In the genomic region with DNA sequence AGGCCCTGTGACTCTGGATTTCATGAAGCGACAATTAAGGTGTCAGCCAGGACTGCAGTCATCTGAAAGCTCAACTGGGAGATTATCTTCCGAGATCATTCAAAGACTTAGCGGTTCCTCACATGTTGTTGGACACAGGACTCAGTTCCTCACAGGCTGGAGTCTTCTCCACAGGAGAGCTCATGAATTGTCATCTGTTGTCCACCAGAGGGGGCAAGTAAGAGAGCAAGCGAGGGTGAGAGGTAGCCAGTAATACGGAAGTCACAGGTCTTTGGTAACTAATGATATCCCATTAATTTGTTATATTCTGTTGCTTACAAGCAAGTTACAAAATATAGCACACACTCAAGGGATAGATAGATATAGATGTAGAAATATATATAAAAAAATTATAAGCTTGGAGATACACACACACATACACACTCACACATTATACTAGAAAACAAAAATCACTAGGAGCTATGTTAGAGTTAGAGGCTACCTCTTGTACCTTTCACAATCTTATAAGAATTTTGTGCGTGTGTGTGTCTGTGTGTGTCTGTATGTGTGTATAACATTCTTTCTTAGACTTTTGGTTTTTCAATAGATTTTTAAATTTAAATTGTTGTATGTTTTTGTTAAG, we compare ENCODE assay signal across 8 cellular contexts.
DNase-seq lines count a peak whose midpoint lies in the region; ATAC-seq and TF ChIP-seq lines count a peak whose summit lies in the region.

No MANE protein-coding gene starts in this region.

- H3K27me3 ChIP-seq in body of pancreas = no peaks in the 10 kb centered on the region
- H3K27me3 ChIP-seq in vagina = no peaks in the 10 kb centered on the region

- no peak overlapping the region for H3K4me3 Mint-ChIP-seq in nephron

- TF ChIP-seq CTCF in body of pancreas (IDR thresholded peaks at IDR 0.05) (peak; percentile 19 to 57 (median 49)), nephron (IDR thresholded peaks at IDR 0.05; ENCODE audit: unreplicated experiment in 3 of 3) (peak; percentile 58 to 72 (median 62)), vagina (IDR thresholded peaks at IDR 0.05) (no peak)

- intact Hi-C loops in body of pancreas (cut with DNase I) (no loop called here), vagina (cut with DNase I) (no loop called here), left ventricle myocardium superior (cut with micrococcal nuclease) (no loop called here)

- H3K9me3 ChIP-seq in body of pancreas = no peaks in the 10 kb centered on the region
- no peaks in the 10 kb centered on the region for H3K9me3 ChIP-seq in vagina

- H3K36me3 ChIP-seq in body of pancreas (replicated peaks in 1 of 2; ENCODE audit: insufficient read depth in 1 of 2, low read depth in 2 of 2) (no peaks in the 10 kb centered on the region), vagina (no peaks in the 10 kb centered on the region)

- ATAC-seq in GM18519 (IDR thresholded peaks at IDR 0.05; ENCODE audit: low FRiP score, unreplicated experiment) (peak; percentile 78), HG02938 (IDR thresholded peaks at IDR 0.05; ENCODE audit: unreplicated experiment) (peak; percentile 98), body of pancreas (peak; percentile 86), left ventricle myocardium superior (no peak)

- H3K27ac ChIP-seq in body of pancreas (no peak overlapping the region), vagina (no peak overlapping the region)

- H3K4me3 ChIP-seq in body of pancreas (no peak overlapping the region), vagina (no peak overlapping the region)

- no peak for TF ChIP-seq POLR2A in body of pancreas (IDR thresholded peaks at IDR 0.05)
- no peak for TF ChIP-seq POLR2A in vagina (IDR thresholded peaks at IDR 0.05)

- H3K9me3 Mint-ChIP-seq in nephron = peaks cover 2% of the 10 kb centered on the region

- H3K4me1 Mint-ChIP-seq in nephron = no peaks in the 10 kb centered on the region

- no peaks in the 10 kb centered on the region for H3K4me1 ChIP-seq in body of pancreas
- H3K4me1 ChIP-seq in vagina = no peaks in the 10 kb centered on the region

- H3K36me3 Mint-ChIP-seq in nephron (ENCODE audit: low read depth) = peaks cover 5% of the 10 kb centered on the region

- WGBS in body of pancreas, 2 donors = 27 to 30% methylated on average over 6 of the region's 6 CpGs

- H3K27ac Mint-ChIP-seq in nephron = no peak overlapping the region

- DNase-seq in AG20443 (ENCODE audit: low spot score) (peak; percentile 6), NCI-H2029 treated with DMSO at 0.1 percent for 48 hours (lab: John Stamatoyannopoulos, UW) (peak; percentile 41), body of pancreas (peak; percentile 19 to 32 (median 28)), vagina (ENCODE audit: extremely low spot score in 2 of 2) (no peak), left ventricle myocardium superior (no peak)

- no peaks in the 10 kb centered on the region for H3K27me3 Mint-ChIP-seq in nephron (ENCODE audit: low read depth)

Comparison
In these comparisons a context has a peak if more than half of its experiments do, and no peak if none do; other contexts are left out.
1. DNase-seq: peak in AG20443 (single experiment), NCI-H2029 treated with DMSO at 0.1 percent for 48 hours (single experiment) and body of pancreas (4 of 4); none in vagina (0 of 2) and left ventricle myocardium superior (single experiment).
2. CTCF ChIP-seq: peak in body of pancreas (7 of 7) and nephron (3 of 3); none in vagina (0 of 3).